In the genomic region with DNA sequence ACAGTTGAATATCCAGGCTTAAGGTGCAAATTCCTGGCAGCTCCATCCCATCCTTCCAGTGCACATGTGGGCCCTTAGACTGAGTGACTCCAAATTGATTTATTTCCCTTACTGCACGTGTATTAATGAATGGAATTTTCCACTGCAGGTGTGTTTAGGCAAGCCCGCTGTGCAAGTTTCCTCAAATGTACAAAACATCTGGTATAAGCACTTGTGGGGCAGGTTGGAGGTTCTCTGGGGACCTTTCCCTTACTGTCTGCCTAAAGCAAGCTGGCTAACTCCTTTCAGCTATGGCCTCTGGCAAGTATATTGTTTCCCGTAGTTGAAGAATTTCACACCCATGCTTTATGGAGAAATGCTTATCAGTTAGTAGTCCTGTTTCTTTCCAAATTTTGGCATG, we compare ENCODE assay signal across 33 cellular contexts. TPM values are rescaled to one million over a fixed set of nuclear protein-coding genes. Genes with fewer than 3 reads are reported as not detected.
"Had no signal": no experiment of that assay in that cellular context is flagged by ENCODE, and none has a peak within 500 bp of the region (broad histone marks: within the 10 kb centered on the region; RNA-seq: fewer than 3 reads in every experiment).

No MANE protein-coding gene starts in this region.

- FAIRE-seq: colon had no signal

- H3K4me1 ChIP-seq: adrenal gland, esophagus muscularis mucosa, foreskin keratinocyte, gastrocnemius medialis, heart left ventricle had no signal

- H3K9me3 ChIP-seq: adrenal gland, gastrocnemius medialis had no signal

- ATAC-seq: activated CD8-positive, alpha-beta memory T cell treated with anti-CD3 and anti-CD28 coated beads, Interleukin-2, amount 10 ng/mL, durations not matched to agents 7 days and 5 days; activated CD8-positive, alpha-beta T cell treated with anti-CD3 and anti-CD28 coated beads, Interleukin-2, amount 10 ng/mL, durations not matched to agents 7 days and 5 days; activated naive CD8-positive, alpha-beta T cell treated with anti-CD3 and anti-CD28 coated beads, Interleukin-2, amount 50 U/mL, for 24 hours; body of pancreas; effector memory CD8-positive, alpha-beta T cell; foreskin keratinocyte; gastrocnemius medialis; heart left ventricle; WTC11 had no signal

- H3K27me3 ChIP-seq: adrenal gland, body of pancreas, foreskin keratinocyte, gastrocnemius medialis, heart left ventricle had no signal

- DNase-seq: activated CD4-positive, alpha-beta T cell treated with anti-CD3 and anti-CD28 coated beads for 1 hour; activated CD4-positive, alpha-beta T cell treated with anti-CD3 and anti-CD28 coated beads for 4 hours; activated CD4-positive, alpha-beta T cell treated with anti-CD3 and anti-CD28 coated beads, Interleukin-2, amount 10 ng/mL, durations not matched to agents 7 days and 5 days; activated CD4-positive, alpha-beta T cell treated with anti-CD3 and anti-CD28 coated beads, Interleukin-2, amount 50 U/mL, for 4 hours; activated CD8-positive, alpha-beta memory T cell treated with anti-CD3 and anti-CD28 coated beads, Interleukin-2, amount 10 ng/mL, durations not matched to agents 7 days and 5 days; activated CD8-positive, alpha-beta memory T cell treated with anti-CD3 and anti-CD28 coated beads, Interleukin-2, amount 50 U/mL, for 4 hours; activated CD8-positive, alpha-beta T cell treated with anti-CD3 and anti-CD28 coated beads, Interleukin-2, amount 10 ng/mL, durations not matched to agents 7 days and 5 days; activated effector memory CD4-positive, alpha-beta T cell treated with anti-CD3 and anti-CD28 coated beads, Interleukin-2, amount 50 U/mL, for 16 hours; activated naive CD4-positive, alpha-beta T cell treated with anti-CD3 and anti-CD28 coated beads for 36 hours; activated naive CD8-positive, alpha-beta T cell treated with anti-CD3 and anti-CD28 coated beads for 36 hours; activated naive CD8-positive, alpha-beta T cell treated with anti-CD3 and anti-CD28 coated beads, Interleukin-2, amount 50 U/mL, for 24 hours; activated T-cell treated with anti-CD3 and anti-CD28 coated beads, Interleukin-2, amount 50 U/mL, for 1 hour; activated T-cell treated with anti-CD3 and anti-CD28 coated beads, Interleukin-2, amount 50 U/mL, for 48 hours; adrenal gland; amygdala; aorta; body of pancreas; caudate nucleus; cortex of kidney; dermis blood vessel endothelial cell; effector CD4-positive, alpha-beta T cell; effector memory CD8-positive, alpha-beta T cell; erythroblast; foreskin keratinocyte; gastrocnemius medialis; glutamatergic neuron; heart left ventricle; T-helper 2 cell had no signal

- H3K4me3 ChIP-seq: adrenal gland, body of pancreas, esophagus muscularis mucosa, gastrocnemius medialis, heart left ventricle had no signal

- H3K27ac ChIP-seq: adrenal gland, body of pancreas, esophagus muscularis mucosa, foreskin keratinocyte, gastrocnemius medialis, heart left ventricle, VCaP had no signal

- H3K36me3 ChIP-seq: adrenal gland, esophagus muscularis mucosa, gastrocnemius medialis, heart left ventricle had no signal

RNA-seq across cellular contexts. Expression of gene GIMAP6, which starts 25.3 kb away (rescaled TPM):
- total RNA-seq: chondrocyte, foreskin keratinocyte had no signal
- polyA plus RNA-seq: foreskin keratinocyte had no signal

RNA-seq across cellular contexts. Expression of gene GIMAP2, which starts 28.0 kb away (rescaled TPM):
- total RNA-seq: chondrocyte had no signal

RNA-seq across cellular contexts. Expression of gene GIMAP1, which starts 58.9 kb away (rescaled TPM):
- total RNA-seq: chondrocyte, foreskin keratinocyte, WTC11 had no signal
- polyA plus RNA-seq: foreskin keratinocyte had no signal
